In genomic region chr14:65290830-65291229, GRCh38 we compare ENCODE assay signal across 10 cellular contexts.
DNase-seq lines count a peak whose midpoint lies in the region; ATAC-seq and TF ChIP-seq lines count a peak whose summit lies in the region.
"Had no signal": no experiment of that assay in that cellular context is flagged by ENCODE, and none has a peak within 500 bp of the region (broad histone marks: within the 10 kb centered on the region; RNA-seq: fewer than 3 reads in every experiment).

No MANE protein-coding gene starts in this region.

- H3K4me2 ChIP-seq in SK-N-SH: no peak overlapping the region

- POLR2A ChIA-PET in SK-N-SH (lab: Yijun Ruan, JAX): no interaction called here

- CTCF ChIA-PET in SK-N-SH (lab: Yijun Ruan, JAX): interaction anchor here (1.5 kb wide), 1 partner anchor 19 kb away, joined by 4 read pairs; no protein-coding TSS in a partner anchor

- no peaks in the 10 kb centered on the region for H3K36me3 ChIP-seq in SK-N-SH (replicated peaks in 1 of 2; ENCODE audit: control insufficient read depth in 1 of 2, insufficient read depth in 2 of 2, low read length in 1 of 2)
- no peaks in the 10 kb centered on the region for H3K36me3 ChIP-seq in SJSA1
- no peaks in the 10 kb centered on the region for H3K36me3 ChIP-seq in vagina
- H3K36me3 ChIP-seq in colonic mucosa: no peaks in the 10 kb centered on the region
- H3K36me3 ChIP-seq: upper lobe of left lung had no signal

- H3K27ac ChIP-seq in SK-N-SH (ENCODE audit: low read depth in 2 of 2, low read length in 1 of 2) (0 out of 4 replicates have a peak overlapping the region, but pooled peaks of 1 of the 2 experiments have one; percentile 14), SJSA1 (peak overlapping the region; percentile 51), vagina (no peak overlapping the region), colonic mucosa (no peak overlapping the region)

- no peak for TF ChIP-seq POLR2A in vagina (IDR thresholded peaks at IDR 0.05)

- DNase-seq in SK-N-SH (no peak), SJSA1 (ENCODE audit: low read depth in 1 of 2, low spot score in 2 of 2) (peak; percentile 79 to 82), dermis blood vessel endothelial cell (peak; percentile 36), vagina (ENCODE audit: extremely low spot score in 2 of 2) (no peak), colonic mucosa (no peak)
- peak in 2 of 3 experiments; percentile 22 to 48 for DNase-seq in stimulated activated CD4-positive, alpha-beta T cell treated with anti-CD3 and anti-CD28 coated beads, TNF-alpha, amount 100 ng/mL, for 24 hours (ENCODE audit: low read depth in 3 of 3)
- DNase-seq: NCI-H774, upper lobe of left lung had no signal

- H4K20me1 ChIP-seq in SK-N-SH (ENCODE audit: insufficient read depth): no peaks in the 10 kb centered on the region

- H3K4me1 ChIP-seq in SK-N-SH (ENCODE audit: control insufficient read depth in 1 of 2, insufficient read depth in 2 of 2, low read depth in 1 of 2, low read length in 1 of 2) (no peaks in the 10 kb centered on the region), SJSA1 (replicated peaks) (peaks cover 18% of the 10 kb centered on the region), vagina (no peaks in the 10 kb centered on the region), colonic mucosa (no peaks in the 10 kb centered on the region)

- H2AFZ ChIP-seq in SK-N-SH (ENCODE audit: low read depth): no peak overlapping the region

- intact Hi-C loops in vagina (cut with DNase I): no loop called here
- intact Hi-C loops in colonic mucosa (cut with DNase I): no loop called here

- TF ChIP-seq RAD21 in SK-N-SH (IDR thresholded peaks at IDR 0.05; ENCODE audit: low read length): no peak

- H3K9ac ChIP-seq in SK-N-SH (no peak overlapping the region), colonic mucosa (ENCODE audit: low read depth in 2 of 2, low read length in 2 of 2) (no peak overlapping the region)

- TF ChIP-seq CTCF in SK-N-SH (IDR thresholded peaks at IDR 0.05) (no peak), vagina (IDR thresholded peaks at IDR 0.05) (no peak), colonic mucosa (IDR thresholded peaks at IDR 0.05) (no peak)

- H3K9me3 ChIP-seq in SK-N-SH: no peaks in the 10 kb centered on the region
- no peaks in the 10 kb centered on the region for H3K9me3 ChIP-seq in SJSA1 (replicated peaks)
- H3K9me3 ChIP-seq in vagina: no peaks in the 10 kb centered on the region
- no peaks in the 10 kb centered on the region for H3K9me3 ChIP-seq in colonic mucosa
- H3K9me3 ChIP-seq: upper lobe of left lung had no signal

- H3K9me2 ChIP-seq in SK-N-SH: no peaks in the 10 kb centered on the region

- peak in 1 of 2 experiments; percentile 34; a peak in 1 of 4 replicates for TF ChIP-seq EP300 in SK-N-SH (IDR thresholded peaks at IDR 0.05; ENCODE audit: borderline replicate concordance in 1 of 2, low read depth in 1 of 2, low read length in 1 of 2)

- H3K27me3 ChIP-seq in SK-N-SH (ENCODE audit: insufficient read depth) (no peaks in the 10 kb centered on the region), SJSA1 (replicated peaks) (no peaks in the 10 kb centered on the region), vagina (no peaks in the 10 kb centered on the region), colonic mucosa (no peaks in the 10 kb centered on the region)
- H3K27me3 ChIP-seq: upper lobe of left lung had no signal

- peaks cover 9% of the 10 kb centered on the region for H3F3A ChIP-seq in SK-N-SH (replicated peaks; ENCODE audit: insufficient read depth)

- H3K79me2 ChIP-seq in SK-N-SH (ENCODE audit: insufficient read depth): no peaks in the 10 kb centered on the region

- ATAC-seq in SK-N-SH treated with all-trans-retinoic acid at 6 μM for 48 hours: no peak
- ATAC-seq in GM18511 (IDR thresholded peaks at IDR 0.05; ENCODE audit: unreplicated experiment): no peak

- H3K4me3 ChIP-seq in SK-N-SH (ENCODE audit: low read depth in 2 of 2, low read length in 1 of 2) (no peak overlapping the region), SJSA1 (no peak overlapping the region), vagina (no peak overlapping the region), colonic mucosa (no peak overlapping the region)
- H3K4me3 ChIP-seq: upper lobe of left lung had no signal

- WGBS in SK-N-SH (ENCODE audit: low lambda C conversion rate): 45% methylated on average over 3 of the region's 3 CpGs

TF ChIP-seq in SK-N-SH, 30 proteins besides CTCF, POLR2A, EP300 and RAD21:
- peak; percentile 59; the same call in 1 of the 2 replicates for TF ChIP-seq FOSL2 (IDR thresholded peaks at IDR 0.05; ENCODE audit: borderline replicate concordance, low read depth)
- TF ChIP-seq TCF12 (IDR thresholded peaks at IDR 0.05): peak; percentile 43; the same call in 1 of the 2 replicates
- peak; percentile 48 for TF ChIP-seq JUND (IDR thresholded peaks at IDR 0.05)
- TF ChIP-seq TEAD4 (IDR thresholded peaks at IDR 0.05; ENCODE audit: borderline replicate concordance, insufficient read depth): no peak
- peak; percentile 63 for TF ChIP-seq ELF1 (IDR thresholded peaks at IDR 0.05)
- no peak for TF ChIP-seq IRF3 (IDR thresholded peaks at IDR 0.05; ENCODE audit: low read depth, low read length)
- TF ChIP-seq FOXJ3 (CRISPR knock-in tag; IDR thresholded peaks at IDR 0.05): no peak
- peak; percentile 74 for TF ChIP-seq PBX3 (IDR thresholded peaks at IDR 0.05)

TF ChIP-seq in SK-N-SH treated with all-trans-retinoic acid at 6 μM for 48 hours, 23 proteins besides CTCF, POLR2A, EP300 and RAD21 (continues in another document):
- TF ChIP-seq PPARA (CRISPR knock-in tag; IDR thresholded peaks at IDR 0.05; ENCODE audit: borderline replicate concordance) (no peak), PATZ1 (CRISPR knock-in tag; IDR thresholded peaks at IDR 0.05; ENCODE audit: borderline replicate concordance) (no peak), ESRRG (CRISPR knock-in tag; IDR thresholded peaks at IDR 0.05) (no peak), CSRNP3 (CRISPR knock-in tag; IDR thresholded peaks at IDR 0.05) (no peak), RARB (CRISPR knock-in tag; IDR thresholded peaks at IDR 0.05) (no peak), ZFP30 (CRISPR knock-in tag; IDR thresholded peaks at IDR 0.05) (no peak), ZC3H10 (CRISPR knock-in tag; IDR thresholded peaks at IDR 0.05) (no peak), TSHZ2 (CRISPR knock-in tag; IDR thresholded peaks at IDR 0.05) (no peak), CSDC2 (CRISPR knock-in tag; IDR thresholded peaks at IDR 0.05) (no peak), ZFP3 (CRISPR knock-in tag; IDR thresholded peaks at IDR 0.05) (no peak), TCF4 (CRISPR knock-in tag; IDR thresholded peaks at IDR 0.05; ENCODE audit: borderline replicate concordance) (no peak), BACH2 (CRISPR knock-in tag; IDR thresholded peaks at IDR 0.05; ENCODE audit: borderline replicate concordance) (no peak), ZNF8 (CRISPR knock-in tag; IDR thresholded peaks at IDR 0.05) (no peak), OSR1 (CRISPR knock-in tag; IDR thresholded peaks at IDR 0.05) (no peak), SNAI2 (CRISPR knock-in tag; IDR thresholded peaks at IDR 0.05) (no peak), ARNTL (CRISPR knock-in tag; IDR thresholded peaks at IDR 0.05; ENCODE audit: borderline replicate concordance, low read depth) (no peak)

Comparison
In these comparisons a context has a peak if more than half of its experiments do, and no peak if none do; other contexts are left out.
1. DNase-seq: peak in SJSA1 (2 of 2), dermis blood vessel endothelial cell (single experiment) and stimulated activated CD4-positive, alpha-beta T cell treated with anti-CD3 and anti-CD28 coated beads, TNF-alpha, amount 100 ng/mL, for 24 hours (2 of 3); none in SK-N-SH (single experiment), vagina (0 of 2) and colonic mucosa (single experiment).